In the genomic region with DNA sequence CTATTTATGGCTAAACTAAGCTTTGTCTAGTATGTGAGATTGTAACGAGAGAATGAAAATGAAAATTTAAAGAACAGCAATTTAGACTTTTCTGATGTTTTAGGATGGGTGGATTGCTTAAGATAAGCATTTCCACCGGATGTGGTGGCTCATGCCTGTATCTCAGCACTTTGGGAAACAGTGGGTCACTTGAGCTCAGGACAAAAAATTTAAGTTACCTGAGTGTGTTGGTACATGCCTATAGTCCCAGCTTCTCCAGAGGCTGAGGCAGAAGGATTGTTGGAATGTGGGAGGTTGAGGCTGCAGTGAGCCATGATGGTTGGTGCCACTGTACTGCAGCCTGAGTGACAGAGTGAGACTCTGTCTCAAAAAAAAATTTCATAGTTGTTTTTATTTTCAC, we compare ENCODE assay signal across 1 cellular context.
TF ChIP-seq lines count a peak whose summit lies in the region.

No MANE protein-coding gene starts in this region.

TF ChIP-seq in HEK293, 187 proteins besides CTCF, POLR2A, EP300 and RAD21 (continued from another document):
- TF ChIP-seq ZNF175 (tag by site-specific recombination; IDR thresholded peaks at IDR 0.05) (no peak), ZNF623 (tag by site-specific recombination; IDR thresholded peaks at IDR 0.05) (no peak), ZNF560 (tag by site-specific recombination; IDR thresholded peaks at IDR 0.05; ENCODE audit: borderline replicate concordance) (no peak)
